Comparison of ENCODE assay signal across 23 cellular contexts in genomic region chr3:156215751-156216150, GRCh38.
"Had no signal": no experiment of that assay in that cellular context is flagged by ENCODE, and none has a peak within 500 bp of the region (broad histone marks: within the 10 kb centered on the region; RNA-seq: fewer than 3 reads in every experiment).

No MANE protein-coding gene starts in this region.

- FAIRE-seq: RCC 7860 had no signal

- H3K4me1 Mint-ChIP-seq: IgD-negative memory B cell had no signal

- H3K27ac Mint-ChIP-seq: IgD-negative memory B cell had no signal

- DNase-seq: KBM-7, MV-4-11, NCI-H1048, NCI-H1105, NCI-H1417, NCI-H1436 treated with DMSO at 0.1 percent for 48 hours, NCI-H1694, NCI-H187 treated with DMSO at 0.1 percent for 48 hours, NCI-H2029 treated with DMSO at 0.1 percent for 48 hours, NCI-H2171, NCI-H226, NCI-H446, NCI-H510A, NCI-H524 treated with DMSO at 0.1 percent for 48 hours, NCI-H69, NCI-H774, Right ventricle myocardium superior, RPMI8226, SIG-M5, SK-N-SH, SW 1271 had no signal

- H3K4me2 ChIP-seq: SK-N-SH had no signal

- H3K4me3 Mint-ChIP-seq: IgD-negative memory B cell had no signal

- H3K9ac ChIP-seq: SK-N-SH had no signal

- H3K36me3 Mint-ChIP-seq: IgD-negative memory B cell had no signal

- H3K9me3 ChIP-seq: SK-N-SH had no signal
